In the genomic region with DNA sequence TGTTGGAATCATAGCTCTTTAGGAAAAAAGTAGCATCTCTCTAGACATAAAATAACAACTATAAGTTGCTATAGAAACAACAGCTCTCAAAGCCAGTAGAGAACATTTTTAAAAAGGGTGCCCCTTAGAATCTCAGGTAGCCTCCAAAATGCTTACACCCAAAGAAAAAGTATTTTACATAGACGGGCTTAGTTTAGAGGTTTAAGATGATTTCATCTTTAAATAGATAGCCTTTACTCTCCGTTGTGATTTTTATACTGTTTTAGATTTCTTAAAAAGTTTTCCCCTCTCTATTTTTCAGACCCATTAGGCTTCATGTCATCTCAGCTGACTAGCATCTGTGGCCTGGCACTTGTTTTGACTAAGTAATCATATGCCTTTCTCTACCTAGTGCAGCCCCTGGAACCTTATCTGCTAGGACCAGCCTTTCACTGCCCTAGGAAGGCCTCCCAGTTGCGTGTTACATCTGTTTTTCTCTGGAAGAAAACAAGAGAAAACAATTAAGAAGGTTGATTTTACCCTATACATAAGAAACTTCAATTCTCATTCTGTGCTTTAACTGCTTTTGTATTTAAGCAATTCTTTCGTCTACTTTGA, we compare ENCODE assay signal across 26 cellular contexts.
"Had no signal": no experiment of that assay in that cellular context is flagged by ENCODE, and none has a peak within 500 bp of the region (broad histone marks: within the 10 kb centered on the region; RNA-seq: fewer than 3 reads in every experiment).

No MANE protein-coding gene starts in this region.

- ATAC-seq: activated CD8-positive, alpha-beta T cell treated with anti-CD3 and anti-CD28 coated beads, Interleukin-2, amount 10 ng/mL, durations not matched to agents 7 days and 5 days had no signal

- H3K36me3 ChIP-seq: brain microvascular endothelial cell had no signal

- H3K27me3 ChIP-seq: brain microvascular endothelial cell had no signal

- H3K27ac ChIP-seq: brain microvascular endothelial cell had no signal

- DNase-seq: activated CD4-positive, alpha-beta T cell treated with anti-CD3 and anti-CD28 coated beads, Interleukin-2, amount 10 ng/mL, durations not matched to agents 7 days and 5 days; activated CD4-positive, alpha-beta T cell treated with anti-CD3 and anti-CD28 coated beads, Interleukin-2, amount 50 U/mL, for 48 hours; activated CD8-positive, alpha-beta T cell treated with anti-CD3 and anti-CD28 coated beads, Interleukin-2, amount 10 ng/mL, durations not matched to agents 7 days and 5 days; activated gamma-delta T cell treated with Interleukin-2 at 50 U/mL for 16 hours; activated naive CD4-positive, alpha-beta T cell treated with anti-CD3 and anti-CD28 coated beads for 36 hours; activated naive CD8-positive, alpha-beta T cell treated with anti-CD3 and anti-CD28 coated beads for 36 hours; activated T-cell treated with anti-CD3 and anti-CD28 coated beads, Interleukin-2, amount 50 U/mL, for 24 hours; amniotic stem cell; aorta; brain microvascular endothelial cell; Karpas-422; KBM-7; NCI-H1105; NCI-H1436; NCI-H1694; NCI-H1930; NCI-H2081 treated with DMSO at 0.1 percent for 48 hours; NCI-H226; NCI-H446 treated with DMSO at 0.1 percent for 48 hours; NCI-H524; NCI-H748 treated with DMSO at 0.1 percent for 48 hours; NK-92 treated with Interleukin-12 subunit alpha and Interleukin-12 subunit beta, amount 100 ng/mL, for 24 hours; Right ventricle myocardium superior; SW 1271; T-helper 1 cell; T-helper 9 cell had no signal
